Comparison of ENCODE assay signal across 7 cellular contexts in genomic region chr18:48828713-48829442, GRCh38.
DNase-seq lines count a peak whose midpoint lies in the region; ATAC-seq and TF ChIP-seq lines count a peak whose summit lies in the region.

No MANE protein-coding gene starts in this region.

- no peaks in the 10 kb centered on the region for H4K20me1 ChIP-seq in SK-N-SH (ENCODE audit: insufficient read depth)
- H4K20me1 ChIP-seq in smooth muscle cell (ENCODE audit: low read depth), result no peaks in the 10 kb centered on the region

- no peaks in the 10 kb centered on the region for H3K27me3 ChIP-seq in SK-N-SH (ENCODE audit: insufficient read depth)
- H3K27me3 ChIP-seq in right cardiac atrium (ENCODE audit: control insufficient read depth, insufficient read depth), result no peaks in the 10 kb centered on the region
- no peaks in the 10 kb centered on the region for H3K27me3 ChIP-seq in smooth muscle cell (ENCODE audit: low read depth)
- H3K27me3 ChIP-seq in testis, result no peaks in the 10 kb centered on the region

- CTCF ChIA-PET in SK-N-SH (lab: Yijun Ruan, JAX), result interaction anchor here (0.7 to 2.2 kb wide), 15 partner anchors 10 to 168 kb away, joined by 3 to 11 read pairs (median 3); no protein-coding TSS in a partner anchor

- no peak overlapping the region for H3K4me3 ChIP-seq in LNCaP clone FGC (ENCODE audit: low read depth, low read length)
- no peak overlapping the region for H3K4me3 ChIP-seq in SK-N-SH (ENCODE audit: low read depth in 2 of 2, low read length in 1 of 2)
- H3K4me3 ChIP-seq in right cardiac atrium (ENCODE audit: low read length), result no peak overlapping the region
- H3K4me3 ChIP-seq in smooth muscle cell, result peak overlapping the region; percentile 29
- H3K4me3 ChIP-seq in testis, result no peak overlapping the region

- TF ChIP-seq EP300 in SK-N-SH (IDR thresholded peaks at IDR 0.05; ENCODE audit: borderline replicate concordance in 1 of 2, low read depth in 1 of 2, low read length in 1 of 2), result no peak

- intact Hi-C loops in right cardiac atrium (cut with DNase I), result loop anchor here in 3 of 4 donors (5.0 to 10.0 kb wide), 4 partner anchors 47 to 116 kb away; no protein-coding TSS in a partner anchor
- intact Hi-C loops in testis (cut with DNase I; ENCODE audit: low total_unique reads), result no loop called here

- H3F3A ChIP-seq in SK-N-SH (replicated peaks; ENCODE audit: insufficient read depth) (peaks cover 33% of the 10 kb centered on the region), smooth muscle cell (ENCODE audit: low read depth) (peaks cover 44% of the 10 kb centered on the region)

- no peak for TF ChIP-seq POLR2A in testis (IDR thresholded peaks at IDR 0.05)

- 68% methylated on average over 15 of the region's 15 CpGs for WGBS in SK-N-SH (ENCODE audit: low lambda C conversion rate)
- WGBS in right cardiac atrium, result 32% methylated on average over 15 of the region's 15 CpGs
- WGBS in smooth muscle cell (ENCODE audit: low lambda C conversion rate), result 13% methylated on average over 11 of the region's 15 CpGs
- 44 to 45% methylated on average over 15 of the region's 15 CpGs for WGBS in testis, 2 donors

- peak overlapping the region; percentile 66 for H3K9ac ChIP-seq in SK-N-SH
- H3K9ac ChIP-seq in smooth muscle cell (ENCODE audit: low read depth), result peak overlapping the region; percentile 79

- TF ChIP-seq CTCF in LNCaP clone FGC (IDR thresholded peaks at IDR 0.05; ENCODE audit: control insufficient read depth, extremely low read depth, insufficient read depth), result peak; percentile 10; the same call in 1 of the 2 replicates
- no peak for TF ChIP-seq CTCF in SK-N-SH (IDR thresholded peaks at IDR 0.05)
- peak; percentile 7 for TF ChIP-seq CTCF in smooth muscle cell (IDR thresholded peaks at IDR 0.05; ENCODE audit: borderline replicate concordance, insufficient read depth, poor library complexity, severe bottlenecking)
- TF ChIP-seq CTCF in testis (IDR thresholded peaks at IDR 0.05), result no peak

- peak overlapping the region; percentile 94 to 95 for H3K27ac ChIP-seq in SK-N-SH (ENCODE audit: low read depth in 2 of 2, low read length in 1 of 2)
- peak overlapping the region; percentile 28 for H3K27ac ChIP-seq in right cardiac atrium (ENCODE audit: low read length)
- H3K27ac ChIP-seq in smooth muscle cell (ENCODE audit: low read depth), result peak overlapping the region; percentile 92
- no peak overlapping the region for H3K27ac ChIP-seq in testis

- H3K4me1 ChIP-seq in SK-N-SH (ENCODE audit: control insufficient read depth in 1 of 2, insufficient read depth in 2 of 2, low read depth in 1 of 2, low read length in 1 of 2) (peaks cover 50 to 57% of the 10 kb centered on the region in 2 experiments), right cardiac atrium (ENCODE audit: control insufficient read depth, insufficient read depth, low read length) (peaks cover 40% of the 10 kb centered on the region), smooth muscle cell (ENCODE audit: low read depth) (peaks cover 74% of the 10 kb centered on the region), testis (peaks cover 33% of the 10 kb centered on the region)

- no peak; the same call in 1 of the 2 replicates for TF ChIP-seq RAD21 in SK-N-SH (IDR thresholded peaks at IDR 0.05; ENCODE audit: low read length)

- H2AFZ ChIP-seq in SK-N-SH (ENCODE audit: low read depth), result no peak overlapping the region
- H2AFZ ChIP-seq in smooth muscle cell (ENCODE audit: low read depth), result no peak overlapping the region

- ATAC-seq in right cardiac atrium (peak; percentile 20 to 34), GM18517 (IDR thresholded peaks at IDR 0.05; ENCODE audit: unreplicated experiment) (no peak)

- DNase-seq in LNCaP clone FGC (ENCODE audit: low read depth) (no peak), SK-N-SH (peak; percentile 70), right cardiac atrium (peak in 2 of 3 donors; percentile 76 to 83), smooth muscle cell (lab: John Stamatoyannopoulos, UW; ENCODE audit: unreplicated experiment) (no peak), testis (no peak), CD1c-positive myeloid dendritic cell (ENCODE audit: extremely low spot score) (no peak)

- H3K4me2 ChIP-seq in SK-N-SH (peak overlapping the region; percentile 86), smooth muscle cell (peak overlapping the region; percentile 78)

- H3K36me3 ChIP-seq in SK-N-SH (replicated peaks in 1 of 2; ENCODE audit: control insufficient read depth in 1 of 2, insufficient read depth in 2 of 2, low read length in 1 of 2) (peaks cover 0 to 17% of the 10 kb centered on the region in 2 experiments), smooth muscle cell (ENCODE audit: low read depth) (no peaks in the 10 kb centered on the region), testis (ENCODE audit: low read depth, missing control alignments) (no peaks in the 10 kb centered on the region)

- no peaks in the 10 kb centered on the region for H3K9me2 ChIP-seq in SK-N-SH

- peaks cover 98% of the 10 kb centered on the region for H3K79me2 ChIP-seq in SK-N-SH (ENCODE audit: insufficient read depth)
- peaks cover 25% of the 10 kb centered on the region for H3K79me2 ChIP-seq in smooth muscle cell (ENCODE audit: low read depth)

- POLR2A ChIA-PET in SK-N-SH (lab: Yijun Ruan, JAX), result no interaction called here

- H3K9me3 ChIP-seq in SK-N-SH, result no peaks in the 10 kb centered on the region
- no peaks in the 10 kb centered on the region for H3K9me3 ChIP-seq in right cardiac atrium (ENCODE audit: control insufficient read depth, low read length)
- no peaks in the 10 kb centered on the region for H3K9me3 ChIP-seq in smooth muscle cell (replicated peaks; ENCODE audit: low read depth)
- H3K9me3 ChIP-seq in testis, result no peaks in the 10 kb centered on the region

TF ChIP-seq in SK-N-SH, 30 proteins besides CTCF, POLR2A, EP300 and RAD21:
- TF ChIP-seq TAF1 (IDR thresholded peaks at IDR 0.05; ENCODE audit: borderline replicate concordance, low read depth, low read length) (no peak), RCOR1 (IDR thresholded peaks at IDR 0.05; ENCODE audit: low read length) (no peak), GATA2 (CRISPR knock-in tag; IDR thresholded peaks at IDR 0.05) (peak; percentile 27; the same call in 1 of the 2 replicates), JUND (IDR thresholded peaks at IDR 0.05) (no peak), USF2 (IDR thresholded peaks at IDR 0.05; ENCODE audit: borderline replicate concordance, low read depth, low read length) (no peak)
TF ChIP-seq in SK-N-SH: peak in this region for 1.

Comparison
In these comparisons a context has a peak if more than half of its experiments do, and no peak if none do; other contexts are left out.
1. DNase-seq: peak in SK-N-SH (single experiment) and right cardiac atrium (2 of 3); none in LNCaP clone FGC (single experiment), smooth muscle cell (single experiment), testis (single experiment) and CD1c-positive myeloid dendritic cell (single experiment).
2. CTCF ChIP-seq: peak in LNCaP clone FGC (single experiment) and smooth muscle cell (single experiment); none in SK-N-SH (single experiment) and testis (0 of 3).
3. H3K27ac ChIP-seq: peak in SK-N-SH (2 of 2), right cardiac atrium (single experiment) and smooth muscle cell (single experiment); none in testis (0 of 2).